In the genomic region with DNA sequence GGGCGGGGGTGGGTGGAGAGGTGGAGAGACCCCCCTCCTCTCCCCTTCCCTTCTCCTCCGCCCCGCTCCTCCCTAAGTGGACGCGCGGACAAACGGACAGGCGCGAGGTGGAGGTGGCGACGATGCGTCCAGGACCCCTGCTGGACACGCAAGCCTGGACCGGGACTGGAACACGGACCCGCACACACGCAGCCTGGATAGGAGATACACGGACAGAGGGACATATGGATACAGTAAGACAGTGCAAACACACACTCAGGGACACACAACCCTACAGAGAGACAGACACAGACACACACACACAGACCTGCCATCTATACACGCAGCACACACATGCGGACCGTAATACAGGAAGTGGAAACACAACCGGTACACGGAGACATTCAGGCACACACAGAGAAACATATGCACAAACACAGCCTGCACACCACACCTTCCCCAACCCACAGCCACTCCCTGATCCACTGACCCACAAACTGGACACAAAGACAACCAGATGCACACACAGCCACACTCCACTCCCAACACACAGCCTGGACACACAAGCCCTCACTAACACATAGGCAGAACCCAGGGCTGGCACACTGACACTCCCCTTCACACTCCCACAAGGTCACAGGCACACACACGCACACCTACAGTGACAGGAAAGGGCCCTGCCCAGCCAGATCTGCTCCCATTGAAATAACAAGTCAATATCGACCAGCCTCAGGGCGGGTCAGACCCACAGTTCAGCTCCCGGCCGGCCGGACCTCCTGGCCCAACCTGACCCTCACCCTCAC, we compare ENCODE assay signal across 1 cellular context.
A peak's percentile ranks its signal among the peaks of the same experiment; 100 is the strongest.
TF ChIP-seq lines count a peak whose summit lies in the region.

No MANE protein-coding gene starts in this region.

TF ChIP-seq in K562, 482 proteins besides CTCF, POLR2A, EP300 and RAD21 (continued from another document and continues in another):
- TF ChIP-seq, protein P1, sequence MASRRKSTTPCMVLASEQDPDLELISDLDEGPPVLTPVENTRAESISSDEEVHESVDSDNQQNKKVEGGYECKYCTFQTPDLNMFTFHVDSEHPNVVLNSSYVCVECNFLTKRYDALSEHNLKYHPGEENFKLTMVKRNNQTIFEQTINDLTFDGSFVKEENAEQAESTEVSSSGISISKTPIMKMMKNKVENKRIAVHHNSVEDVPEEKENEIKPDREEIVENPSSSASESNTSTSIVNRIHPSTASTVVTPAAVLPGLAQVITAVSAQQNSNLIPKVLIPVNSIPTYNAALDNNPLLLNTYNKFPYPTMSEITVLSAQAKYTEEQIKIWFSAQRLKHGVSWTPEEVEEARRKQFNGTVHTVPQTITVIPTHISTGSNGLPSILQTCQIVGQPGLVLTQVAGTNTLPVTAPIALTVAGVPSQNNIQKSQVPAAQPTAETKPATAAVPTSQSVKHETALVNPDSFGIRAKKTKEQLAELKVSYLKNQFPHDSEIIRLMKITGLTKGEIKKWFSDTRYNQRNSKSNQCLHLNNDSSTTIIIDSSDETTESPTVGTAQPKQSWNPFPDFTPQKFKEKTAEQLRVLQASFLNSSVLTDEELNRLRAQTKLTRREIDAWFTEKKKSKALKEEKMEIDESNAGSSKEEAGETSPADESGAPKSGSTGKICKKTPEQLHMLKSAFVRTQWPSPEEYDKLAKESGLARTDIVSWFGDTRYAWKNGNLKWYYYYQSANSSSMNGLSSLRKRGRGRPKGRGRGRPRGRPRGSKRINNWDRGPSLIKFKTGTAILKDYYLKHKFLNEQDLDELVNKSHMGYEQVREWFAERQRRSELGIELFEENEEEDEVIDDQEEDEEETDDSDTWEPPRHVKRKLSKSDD (conservative IDR thresholded peaks at IDR 0.05; ENCODE audit: low read length): no peak
- TF ChIP-seq KHSRP (IDR thresholded peaks at IDR 0.05) (no peak), ZNF785 (CRISPR knock-in tag; IDR thresholded peaks at IDR 0.05) (no peak), BCOR (IDR thresholded peaks at IDR 0.05) (peak; percentile 88), PHB (CRISPR knock-in tag; IDR thresholded peaks at IDR 0.05) (no peak), PCBP2 (IDR thresholded peaks at IDR 0.05; ENCODE audit: low read depth, low read length, poor library complexity, severe bottlenecking) (no peak), HDAC3 (IDR thresholded peaks at IDR 0.05; ENCODE audit: borderline replicate concordance, partially characterized antibody) (no peak), NFIC (IDR thresholded peaks at IDR 0.05) (peak; percentile 27; the same call in 1 of the 2 replicates), MYNN (IDR thresholded peaks at IDR 0.05) (no peak), MYNN (CRISPR knock-in tag; IDR thresholded peaks at IDR 0.05) (no peak), SPI1 (IDR thresholded peaks at IDR 0.05; ENCODE audit: borderline replicate concordance, low read depth, low read length) (peak; percentile 92), KLF6 (CRISPR knock-in tag; IDR thresholded peaks at IDR 0.05; ENCODE audit: borderline replicate concordance) (no peak), FOXK1 (CRISPR knock-in tag; IDR thresholded peaks at IDR 0.05; ENCODE audit: borderline replicate concordance) (peak; percentile 82; the same call in 1 of the 2 replicates), ZFP36 (IDR thresholded peaks at IDR 0.05; ENCODE audit: low read depth, low read length, partially characterized antibody) (peak; percentile 15), ELK3 (CRISPR knock-in tag; IDR thresholded peaks at IDR 0.05) (no peak), CBFB (CRISPR knock-in tag; IDR thresholded peaks at IDR 0.05) (no peak), GABPA (tag; conservative IDR thresholded peaks at IDR 0.05; ENCODE audit: low read depth) (no peak), IRF2 (CRISPR knock-in tag; IDR thresholded peaks at IDR 0.05) (no peak), ZNF174 (CRISPR knock-in tag; IDR thresholded peaks at IDR 0.05) (no peak), ZFP91 (CRISPR knock-in tag; IDR thresholded peaks at IDR 0.05) (no peak; the same call in 1 of the 2 replicates), ELF1 (tag; IDR thresholded peaks at IDR 0.05) (peak; percentile 45), KAT8 (IDR thresholded peaks at IDR 0.05; ENCODE audit: low read depth) (no peak), TBP (optimal IDR thresholded peaks at IDR 0.05; ENCODE audit: low read depth, low read length) (peak; percentile 36), ZBED1 (IDR thresholded peaks at IDR 0.05) (no peak), ZNF354B (CRISPR knock-in tag; IDR thresholded peaks at IDR 0.05) (no peak), MLLT1 (IDR thresholded peaks at IDR 0.05) (peak; percentile 62 to 72; a peak in 2 of 4 replicates), ZNF347 (CRISPR knock-in tag; IDR thresholded peaks at IDR 0.05; ENCODE audit: low read depth) (no peak), CHAMP1 (IDR thresholded peaks at IDR 0.05) (no peak), DNMT1 (IDR thresholded peaks at IDR 0.05) (no peak), SMARCA5 (IDR thresholded peaks at IDR 0.05) (peak; percentile 90), EGR1 (conservative IDR thresholded peaks at IDR 0.05) (0 out of 2 replicates have a peak, but pooled peaks have one; percentile 3), TCF7 (IDR thresholded peaks at IDR 0.05; ENCODE audit: borderline replicate concordance) (no peak), ZBTB12 (CRISPR knock-in tag; IDR thresholded peaks at IDR 0.05) (no peak), HIVEP1 (CRISPR knock-in tag; IDR thresholded peaks at IDR 0.05) (no peak), ZNF274 (IDR thresholded peaks at IDR 0.05; ENCODE audit: borderline replicate concordance, low read depth, low read length) (no peak), ZNF124 (CRISPR knock-in tag; IDR thresholded peaks at IDR 0.05) (no peak), ARID2 (IDR thresholded peaks at IDR 0.05) (peak; percentile 87), BMI1 (IDR thresholded peaks at IDR 0.05; ENCODE audit: low read length) (no peak), RCOR1 (IDR thresholded peaks at IDR 0.05; ENCODE audit: borderline replicate concordance in 1 of 2, low read depth in 2 of 2, low read length in 2 of 2) (no peak), TARDBP (IDR thresholded peaks at IDR 0.05) (no peak), LARP7 (IDR thresholded peaks at IDR 0.05) (peak; percentile 95), DPF2 (IDR thresholded peaks at IDR 0.05) (peak; percentile 58), KAT2B (IDR thresholded peaks at IDR 0.05; ENCODE audit: low read depth, low read length) (no peak)
- TF ChIP-seq, protein P2, sequence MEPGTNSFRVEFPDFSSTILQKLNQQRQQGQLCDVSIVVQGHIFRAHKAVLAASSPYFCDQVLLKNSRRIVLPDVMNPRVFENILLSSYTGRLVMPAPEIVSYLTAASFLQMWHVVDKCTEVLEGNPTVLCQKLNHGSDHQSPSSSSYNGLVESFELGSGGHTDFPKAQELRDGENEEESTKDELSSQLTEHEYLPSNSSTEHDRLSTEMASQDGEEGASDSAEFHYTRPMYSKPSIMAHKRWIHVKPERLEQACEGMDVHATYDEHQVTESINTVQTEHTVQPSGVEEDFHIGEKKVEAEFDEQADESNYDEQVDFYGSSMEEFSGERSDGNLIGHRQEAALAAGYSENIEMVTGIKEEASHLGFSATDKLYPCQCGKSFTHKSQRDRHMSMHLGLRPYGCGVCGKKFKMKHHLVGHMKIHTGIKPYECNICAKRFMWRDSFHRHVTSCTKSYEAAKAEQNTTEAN (CRISPR knock-in tag; IDR thresholded peaks at IDR 0.05): 0 out of 2 replicates have a peak, but pooled peaks have one; percentile 77
- TF ChIP-seq, protein P3, sequence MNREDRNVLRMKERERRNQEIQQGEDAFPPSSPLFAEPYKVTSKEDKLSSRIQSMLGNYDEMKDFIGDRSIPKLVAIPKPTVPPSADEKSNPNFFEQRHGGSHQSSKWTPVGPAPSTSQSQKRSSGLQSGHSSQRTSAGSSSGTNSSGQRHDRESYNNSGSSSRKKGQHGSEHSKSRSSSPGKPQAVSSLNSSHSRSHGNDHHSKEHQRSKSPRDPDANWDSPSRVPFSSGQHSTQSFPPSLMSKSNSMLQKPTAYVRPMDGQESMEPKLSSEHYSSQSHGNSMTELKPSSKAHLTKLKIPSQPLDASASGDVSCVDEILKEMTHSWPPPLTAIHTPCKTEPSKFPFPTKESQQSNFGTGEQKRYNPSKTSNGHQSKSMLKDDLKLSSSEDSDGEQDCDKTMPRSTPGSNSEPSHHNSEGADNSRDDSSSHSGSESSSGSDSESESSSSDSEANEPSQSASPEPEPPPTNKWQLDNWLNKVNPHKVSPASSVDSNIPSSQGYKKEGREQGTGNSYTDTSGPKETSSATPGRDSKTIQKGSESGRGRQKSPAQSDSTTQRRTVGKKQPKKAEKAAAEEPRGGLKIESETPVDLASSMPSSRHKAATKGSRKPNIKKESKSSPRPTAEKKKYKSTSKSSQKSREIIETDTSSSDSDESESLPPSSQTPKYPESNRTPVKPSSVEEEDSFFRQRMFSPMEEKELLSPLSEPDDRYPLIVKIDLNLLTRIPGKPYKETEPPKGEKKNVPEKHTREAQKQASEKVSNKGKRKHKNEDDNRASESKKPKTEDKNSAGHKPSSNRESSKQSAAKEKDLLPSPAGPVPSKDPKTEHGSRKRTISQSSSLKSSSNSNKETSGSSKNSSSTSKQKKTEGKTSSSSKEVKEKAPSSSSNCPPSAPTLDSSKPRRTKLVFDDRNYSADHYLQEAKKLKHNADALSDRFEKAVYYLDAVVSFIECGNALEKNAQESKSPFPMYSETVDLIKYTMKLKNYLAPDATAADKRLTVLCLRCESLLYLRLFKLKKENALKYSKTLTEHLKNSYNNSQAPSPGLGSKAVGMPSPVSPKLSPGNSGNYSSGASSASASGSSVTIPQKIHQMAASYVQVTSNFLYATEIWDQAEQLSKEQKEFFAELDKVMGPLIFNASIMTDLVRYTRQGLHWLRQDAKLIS (CRISPR knock-in tag; IDR thresholded peaks at IDR 0.05): no peak
- TF ChIP-seq, protein P4, sequence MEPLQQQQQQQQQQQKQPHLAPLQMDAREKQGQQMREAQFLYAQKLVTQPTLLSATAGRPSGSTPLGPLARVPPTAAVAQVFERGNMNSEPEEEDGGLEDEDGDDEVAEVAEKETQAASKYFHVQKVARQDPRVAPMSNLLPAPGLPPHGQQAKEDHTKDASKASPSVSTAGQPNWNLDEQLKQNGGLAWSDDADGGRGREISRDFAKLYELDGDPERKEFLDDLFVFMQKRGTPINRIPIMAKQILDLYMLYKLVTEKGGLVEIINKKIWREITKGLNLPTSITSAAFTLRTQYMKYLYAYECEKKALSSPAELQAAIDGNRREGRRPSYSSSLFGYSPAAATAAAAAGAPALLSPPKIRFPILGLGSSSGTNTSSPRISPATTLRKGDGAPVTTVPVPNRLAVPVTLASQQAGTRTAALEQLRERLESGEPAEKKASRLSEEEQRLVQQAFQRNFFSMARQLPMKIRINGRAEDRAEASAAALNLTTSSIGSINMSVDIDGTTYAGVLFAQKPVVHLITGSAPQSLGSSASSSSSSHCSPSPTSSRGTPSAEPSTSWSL (CRISPR knock-in tag; IDR thresholded peaks at IDR 0.05; ENCODE audit: borderline replicate concordance): no peak
